Comparison of ENCODE assay signal across 1 cellular context in the genomic region with DNA sequence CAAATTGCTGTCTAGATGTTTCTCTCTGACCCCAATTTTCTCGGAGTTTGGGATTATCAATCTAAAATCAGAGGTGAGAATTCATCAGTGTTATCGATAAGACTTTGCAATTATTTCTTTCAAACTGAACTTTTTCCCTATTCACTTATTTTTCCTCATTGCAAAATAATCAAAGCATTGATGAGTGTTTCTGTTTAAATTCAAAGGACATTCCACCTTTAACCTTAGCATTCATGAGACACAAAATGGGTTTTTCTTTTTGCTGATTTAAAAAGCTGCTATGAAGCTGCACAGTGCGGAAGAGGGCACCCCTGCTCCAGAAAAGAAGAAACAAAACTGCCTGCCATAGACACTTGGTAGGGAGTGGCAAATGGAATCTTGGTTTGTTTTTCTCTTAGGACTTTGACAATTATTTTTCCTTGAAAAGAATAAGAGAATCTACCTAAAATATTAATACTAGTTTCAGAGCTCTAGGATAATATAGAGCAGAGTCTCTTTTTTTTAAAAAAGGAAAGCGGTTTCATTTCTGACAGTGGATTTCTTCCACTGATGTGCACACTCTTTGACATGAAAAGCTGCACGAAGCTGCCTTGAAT.
A peak's percentile ranks its signal among the peaks of the same experiment; 100 is the strongest.
TF ChIP-seq lines count a peak whose summit lies in the region.

No MANE protein-coding gene starts in this region.

TF ChIP-seq in K562, 482 proteins besides CTCF, POLR2A, EP300 and RAD21 (continued from another document and continues in another):
- TF ChIP-seq, protein P1, sequence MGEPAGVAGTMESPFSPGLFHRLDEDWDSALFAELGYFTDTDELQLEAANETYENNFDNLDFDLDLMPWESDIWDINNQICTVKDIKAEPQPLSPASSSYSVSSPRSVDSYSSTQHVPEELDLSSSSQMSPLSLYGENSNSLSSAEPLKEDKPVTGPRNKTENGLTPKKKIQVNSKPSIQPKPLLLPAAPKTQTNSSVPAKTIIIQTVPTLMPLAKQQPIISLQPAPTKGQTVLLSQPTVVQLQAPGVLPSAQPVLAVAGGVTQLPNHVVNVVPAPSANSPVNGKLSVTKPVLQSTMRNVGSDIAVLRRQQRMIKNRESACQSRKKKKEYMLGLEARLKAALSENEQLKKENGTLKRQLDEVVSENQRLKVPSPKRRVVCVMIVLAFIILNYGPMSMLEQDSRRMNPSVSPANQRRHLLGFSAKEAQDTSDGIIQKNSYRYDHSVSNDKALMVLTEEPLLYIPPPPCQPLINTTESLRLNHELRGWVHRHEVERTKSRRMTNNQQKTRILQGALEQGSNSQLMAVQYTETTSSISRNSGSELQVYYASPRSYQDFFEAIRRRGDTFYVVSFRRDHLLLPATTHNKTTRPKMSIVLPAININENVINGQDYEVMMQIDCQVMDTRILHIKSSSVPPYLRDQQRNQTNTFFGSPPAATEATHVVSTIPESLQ (CRISPR knock-in tag; IDR thresholded peaks at IDR 0.05), result no peak
- TF ChIP-seq, protein P2, sequence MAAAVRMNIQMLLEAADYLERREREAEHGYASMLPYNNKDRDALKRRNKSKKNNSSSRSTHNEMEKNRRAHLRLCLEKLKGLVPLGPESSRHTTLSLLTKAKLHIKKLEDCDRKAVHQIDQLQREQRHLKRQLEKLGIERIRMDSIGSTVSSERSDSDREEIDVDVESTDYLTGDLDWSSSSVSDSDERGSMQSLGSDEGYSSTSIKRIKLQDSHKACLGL (CRISPR knock-in tag; IDR thresholded peaks at IDR 0.05; ENCODE audit: borderline replicate concordance, poor library complexity, severe bottlenecking), result peak; percentile 16
- TF ChIP-seq FOXA1 (IDR thresholded peaks at IDR 0.05; ENCODE audit: borderline replicate concordance), result no peak
- TF ChIP-seq, protein P3, sequence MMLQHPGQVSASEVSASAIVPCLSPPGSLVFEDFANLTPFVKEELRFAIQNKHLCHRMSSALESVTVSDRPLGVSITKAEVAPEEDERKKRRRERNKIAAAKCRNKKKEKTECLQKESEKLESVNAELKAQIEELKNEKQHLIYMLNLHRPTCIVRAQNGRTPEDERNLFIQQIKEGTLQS (IDR thresholded peaks at IDR 0.05), result no peak
- TF ChIP-seq, protein P3 (CRISPR knock-in tag; conservative IDR thresholded peaks at IDR 0.05), result no peak
- TF ChIP-seq NELFE (IDR thresholded peaks at IDR 0.05; ENCODE audit: insufficient read depth, insufficient read length), result no peak
- TF ChIP-seq E2F4 (CRISPR knock-in tag; IDR thresholded peaks at IDR 0.05; ENCODE audit: low read depth), result no peak
- no peak for TF ChIP-seq USF2 (CRISPR knock-in tag; IDR thresholded peaks at IDR 0.05)
- TF ChIP-seq ZNF121 (CRISPR knock-in tag; conservative IDR thresholded peaks at IDR 0.05), result no peak
- TF ChIP-seq THAP12 (CRISPR knock-in tag; IDR thresholded peaks at IDR 0.05), result no peak
- no peak for TF ChIP-seq GMEB1 (CRISPR knock-in tag; IDR thresholded peaks at IDR 0.05)
- no peak for TF ChIP-seq ZC3H4 (CRISPR knock-in tag; IDR thresholded peaks at IDR 0.05; ENCODE audit: borderline replicate concordance)
- TF ChIP-seq ZNF274 (IDR thresholded peaks at IDR 0.05; ENCODE audit: borderline replicate concordance, low read depth, low read length), result no peak
- no peak for TF ChIP-seq SIRT6 (IDR thresholded peaks at IDR 0.05; ENCODE audit: low read depth, low read length)
- peak; percentile 60; the same call in 1 of the 2 replicates for TF ChIP-seq CUX1 (CRISPR knock-in tag; IDR thresholded peaks at IDR 0.05)
- TF ChIP-seq, protein P4, sequence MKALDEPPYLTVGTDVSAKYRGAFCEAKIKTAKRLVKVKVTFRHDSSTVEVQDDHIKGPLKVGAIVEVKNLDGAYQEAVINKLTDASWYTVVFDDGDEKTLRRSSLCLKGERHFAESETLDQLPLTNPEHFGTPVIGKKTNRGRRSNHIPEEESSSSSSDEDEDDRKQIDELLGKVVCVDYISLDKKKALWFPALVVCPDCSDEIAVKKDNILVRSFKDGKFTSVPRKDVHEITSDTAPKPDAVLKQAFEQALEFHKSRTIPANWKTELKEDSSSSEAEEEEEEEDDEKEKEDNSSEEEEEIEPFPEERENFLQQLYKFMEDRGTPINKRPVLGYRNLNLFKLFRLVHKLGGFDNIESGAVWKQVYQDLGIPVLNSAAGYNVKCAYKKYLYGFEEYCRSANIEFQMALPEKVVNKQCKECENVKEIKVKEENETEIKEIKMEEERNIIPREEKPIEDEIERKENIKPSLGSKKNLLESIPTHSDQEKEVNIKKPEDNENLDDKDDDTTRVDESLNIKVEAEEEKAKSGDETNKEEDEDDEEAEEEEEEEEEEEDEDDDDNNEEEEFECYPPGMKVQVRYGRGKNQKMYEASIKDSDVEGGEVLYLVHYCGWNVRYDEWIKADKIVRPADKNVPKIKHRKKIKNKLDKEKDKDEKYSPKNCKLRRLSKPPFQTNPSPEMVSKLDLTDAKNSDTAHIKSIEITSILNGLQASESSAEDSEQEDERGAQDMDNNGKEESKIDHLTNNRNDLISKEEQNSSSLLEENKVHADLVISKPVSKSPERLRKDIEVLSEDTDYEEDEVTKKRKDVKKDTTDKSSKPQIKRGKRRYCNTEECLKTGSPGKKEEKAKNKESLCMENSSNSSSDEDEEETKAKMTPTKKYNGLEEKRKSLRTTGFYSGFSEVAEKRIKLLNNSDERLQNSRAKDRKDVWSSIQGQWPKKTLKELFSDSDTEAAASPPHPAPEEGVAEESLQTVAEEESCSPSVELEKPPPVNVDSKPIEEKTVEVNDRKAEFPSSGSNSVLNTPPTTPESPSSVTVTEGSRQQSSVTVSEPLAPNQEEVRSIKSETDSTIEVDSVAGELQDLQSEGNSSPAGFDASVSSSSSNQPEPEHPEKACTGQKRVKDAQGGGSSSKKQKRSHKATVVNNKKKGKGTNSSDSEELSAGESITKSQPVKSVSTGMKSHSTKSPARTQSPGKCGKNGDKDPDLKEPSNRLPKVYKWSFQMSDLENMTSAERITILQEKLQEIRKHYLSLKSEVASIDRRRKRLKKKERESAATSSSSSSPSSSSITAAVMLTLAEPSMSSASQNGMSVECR (CRISPR knock-in tag; IDR thresholded peaks at IDR 0.05), result no peak
- TF ChIP-seq, protein P5, sequence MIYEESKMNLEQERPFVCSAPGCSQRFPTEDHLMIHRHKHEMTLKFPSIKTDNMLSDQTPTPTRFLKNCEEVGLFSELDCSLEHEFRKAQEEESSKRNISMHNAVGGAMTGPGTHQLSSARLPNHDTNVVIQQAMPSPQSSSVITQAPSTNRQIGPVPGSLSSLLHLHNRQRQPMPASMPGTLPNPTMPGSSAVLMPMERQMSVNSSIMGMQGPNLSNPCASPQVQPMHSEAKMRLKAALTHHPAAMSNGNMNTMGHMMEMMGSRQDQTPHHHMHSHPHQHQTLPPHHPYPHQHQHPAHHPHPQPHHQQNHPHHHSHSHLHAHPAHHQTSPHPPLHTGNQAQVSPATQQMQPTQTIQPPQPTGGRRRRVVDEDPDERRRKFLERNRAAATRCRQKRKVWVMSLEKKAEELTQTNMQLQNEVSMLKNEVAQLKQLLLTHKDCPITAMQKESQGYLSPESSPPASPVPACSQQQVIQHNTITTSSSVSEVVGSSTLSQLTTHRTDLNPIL (CRISPR knock-in tag; IDR thresholded peaks at IDR 0.05), result no peak
- 0 out of 2 replicates have a peak, but pooled peaks have one; percentile 27 for TF ChIP-seq MBD1 (CRISPR knock-in tag; IDR thresholded peaks at IDR 0.05)
- TF ChIP-seq ZNF140 (CRISPR knock-in tag; IDR thresholded peaks at IDR 0.05), result no peak
- TF ChIP-seq, protein P6, sequence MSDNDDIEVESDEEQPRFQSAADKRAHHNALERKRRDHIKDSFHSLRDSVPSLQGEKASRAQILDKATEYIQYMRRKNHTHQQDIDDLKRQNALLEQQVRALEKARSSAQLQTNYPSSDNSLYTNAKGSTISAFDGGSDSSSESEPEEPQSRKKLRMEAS (CRISPR knock-in tag; IDR thresholded peaks at IDR 0.05), result no peak
